ENCODE assay signal across 9 cellular contexts in genomic region chr5:138467711-138468132, GRCh38. TPM values are rescaled to one million over a fixed set of nuclear protein-coding genes. Genes with fewer than 3 reads are reported as not detected.
DNase-seq lines count a peak whose midpoint lies in the region; ATAC-seq, FAIRE-seq and TF ChIP-seq lines count a peak whose summit lies in the region.
"Had no signal": no experiment of that assay in that cellular context is flagged by ENCODE, and none has a peak within 500 bp of the region (broad histone marks: within the 10 kb centered on the region; RNA-seq: fewer than 3 reads in every experiment).

No MANE protein-coding gene starts in this region.

- peaks cover 39% of the 10 kb centered on the region for H3K4me1 ChIP-seq in CD4-positive, CD25-positive, alpha-beta regulatory T cell (ENCODE audit: control insufficient read depth, insufficient read depth, low read length, poor library complexity, severe bottlenecking)
- H3K4me1 ChIP-seq in OCI-LY7 (ENCODE audit: insufficient read depth, low read length, poor library complexity, severe bottlenecking), result peaks cover 16% of the 10 kb centered on the region
- H3K4me1 ChIP-seq in H1 (replicated peaks in 1 of 4; ENCODE audit: control insufficient read depth in 3 of 4, insufficient read depth in 4 of 4, low read length in 3 of 4), result peaks cover 2 to 11% (median 6%) of the 10 kb centered on the region in 4 experiments

- H3K23me2 ChIP-seq in H1 (ENCODE audit: low read depth, low read length), result peaks cover 19% of the 10 kb centered on the region

- no peak overlapping the region for H2BK12ac ChIP-seq in H1 (ENCODE audit: low read depth, low read length)

- no peak overlapping the region for H3K4me3 ChIP-seq in CD4-positive, CD25-positive, alpha-beta regulatory T cell (ENCODE audit: low read depth, low read length)
- H3K4me3 ChIP-seq in OCI-LY7 (ENCODE audit: low read depth, low read length, poor library complexity, severe bottlenecking) (no peak overlapping the region), H1 (ENCODE audit: extremely low read depth in 1 of 4, insufficient read depth in 2 of 4, low read depth in 3 of 4, low read length in 4 of 4) (peak overlapping the region; percentile 4 to 90 (median 56); a peak in 6 of 8 replicates)

- H3K4me1 Mint-ChIP-seq in CD4-positive, CD25-positive, alpha-beta regulatory T cell, result peaks cover 4 to 27% (median 22%) of the 10 kb centered on the region in 4 donors
- H3K4me1 Mint-ChIP-seq in osteocyte (ENCODE audit: unreplicated experiment), result peaks cover 30% of the 10 kb centered on the region

- no peak for TF ChIP-seq CTCF in OCI-LY7 (conservative IDR thresholded peaks at IDR 0.05; ENCODE audit: low read length)
- TF ChIP-seq CTCF in H1 (IDR thresholded peaks at IDR 0.05; ENCODE audit: control extremely low read depth in 1 of 3, insufficient read depth in 1 of 3, low read depth in 1 of 3, low read length in 3 of 3), result no peak
- no peak for TF ChIP-seq CTCF in osteocyte (IDR thresholded peaks at IDR 0.05)

- H3K18ac ChIP-seq in H1 (ENCODE audit: extremely low read depth, low read length), result no peak overlapping the region

- H2BK5ac ChIP-seq in H1 (ENCODE audit: low read depth, low read length), result no peak overlapping the region

- H3K36me3 ChIP-seq in CD4-positive, CD25-positive, alpha-beta regulatory T cell (ENCODE audit: control insufficient read depth, insufficient read depth, low read length), result peaks cover 7% of the 10 kb centered on the region
- no peaks in the 10 kb centered on the region for H3K36me3 ChIP-seq in OCI-LY7 (ENCODE audit: insufficient read depth, low read length)
- H3K36me3 ChIP-seq in H1 (ENCODE audit: control insufficient read depth in 2 of 4, insufficient read depth in 4 of 4, low read length in 3 of 4), result peaks cover 0 to 18% (median 4%) of the 10 kb centered on the region in 4 experiments; a peak in 5 of 8 replicates

- H3K9me3 ChIP-seq in CD4-positive, CD25-positive, alpha-beta regulatory T cell (ENCODE audit: control insufficient read depth in 2 of 2, low read length in 2 of 2), result no peaks in the 10 kb centered on the region
- no peaks in the 10 kb centered on the region for H3K9me3 ChIP-seq in OCI-LY7 (ENCODE audit: low read length)
- no peaks in the 10 kb centered on the region for H3K9me3 ChIP-seq in H1 (ENCODE audit: insufficient read depth in 2 of 2, low read depth in 1 of 2, low read length in 1 of 2)

- peaks cover 13% of the 10 kb centered on the region for H3K36me3 Mint-ChIP-seq in CD4-positive, CD25-positive, alpha-beta regulatory T cell
- H3K36me3 Mint-ChIP-seq in osteocyte (ENCODE audit: unreplicated experiment), result peaks cover 25% of the 10 kb centered on the region

- CTCF ChIA-PET in OCI-LY7 (lab: Charles Lee; ENCODE audit: unreplicated experiment), result no interaction called here
- CTCF ChIA-PET in H1 (lab: Charles Lee; ENCODE audit: partially characterized antibody), result interaction anchor here (13.5 to 24.9 kb wide), 2 partner anchors 18 to 32 kb away, joined by 215 to 532 read pairs; no protein-coding TSS in a partner anchor

- H3K27me3 ChIP-seq in CD4-positive, CD25-positive, alpha-beta regulatory T cell (ENCODE audit: control insufficient read depth, insufficient read depth, low read length), result no peaks in the 10 kb centered on the region
- peaks cover 0 to 15% (median 13%) of the 10 kb centered on the region in 4 experiments; a peak in 5 of 7 replicates for H3K27me3 ChIP-seq in H1 (replicated peaks in 1 of 4; ENCODE audit: control insufficient read depth in 3 of 4, extremely low read depth in 1 of 4, insufficient read depth in 3 of 4, low read length in 3 of 4)

- no peak overlapping the region for H3K4me2 ChIP-seq in OCI-LY7 (ENCODE audit: low read length)
- H3K4me2 ChIP-seq in H1 (ENCODE audit: insufficient read depth in 1 of 2, low read depth in 2 of 2, low read length in 2 of 2), result peak overlapping the region; percentile 10 to 37; a peak in 2 of 4 replicates

- no peak overlapping the region for H3K27ac ChIP-seq in CD4-positive, CD25-positive, alpha-beta regulatory T cell (ENCODE audit: insufficient read depth, low read length, poor library complexity, severe bottlenecking)
- H3K27ac ChIP-seq in OCI-LY7 (ENCODE audit: low read depth, low read length, poor library complexity, severe bottlenecking) (no peak overlapping the region), H1 (ENCODE audit: low read depth, low read length) (no peak overlapping the region)

- no peak for TF ChIP-seq RAD21 in H1 (IDR thresholded peaks at IDR 0.05 in 1 of 2, conservative IDR thresholded peaks at IDR 0.05 in 1 of 2; ENCODE audit: low read depth in 2 of 2, low read length in 2 of 2)

- no peak overlapping the region for H4K91ac ChIP-seq in H1 (replicated peaks; ENCODE audit: insufficient read length, low read length)

- H3K23ac ChIP-seq in H1 (ENCODE audit: insufficient read length), result no peak overlapping the region

- POLR2A ChIA-PET in OCI-LY7 (lab: Charles Lee), result no interaction called here
- POLR2A ChIA-PET in H1 (lab: Charles Lee; ENCODE audit: partially characterized antibody), result interaction anchor here (1.7 to 15.1 kb wide), 9 partner anchors 9 to 75 kb away, joined by 4 to 294 read pairs (median 51); partner anchors contain the start of genes ETF1 and REEP2

- intact Hi-C loops in OCI-LY7 (cut with micrococcal nuclease; ENCODE audit: unreplicated experiment), result no loop called here

- H3K9ac ChIP-seq in H1 (replicated peaks in 1 of 4; ENCODE audit: extremely low read depth in 1 of 4, low read depth in 3 of 4, low read length in 3 of 4), result no peak overlapping the region; a peak in 1 of 7 replicates

- no peak overlapping the region for H3K14ac ChIP-seq in H1 (ENCODE audit: insufficient read length)

- H4K5ac ChIP-seq in H1 (ENCODE audit: insufficient read length, low read depth, low read length), result no peak overlapping the region

- no peak for DNase-seq in CD4-positive, CD25-positive, alpha-beta regulatory T cell
- DNase-seq in OCI-LY7 (ENCODE audit: low spot score), result no peak
- no peak for DNase-seq in H1 (ENCODE audit: low read depth in 1 of 2, low spot score in 2 of 2)
- DNase-seq in osteocyte (ENCODE audit: extremely low spot score, unreplicated experiment), result no peak
- no peak for DNase-seq in Kasumi-1 (lab: John Stamatoyannopoulos, UW)
- no peak for DNase-seq in inferior parietal cortex (ENCODE audit: extremely low spot score)
- DNase-seq in HuH-7 (ENCODE audit: low spot score), result no peak
- DNase-seq in NCI-H146 (lab: John Stamatoyannopoulos, UW), result no peak

- no peak overlapping the region for H2AFZ ChIP-seq in OCI-LY7 (ENCODE audit: low read length)
- H2AFZ ChIP-seq in H1 (ENCODE audit: low read length), result no peak overlapping the region

- TSS peak; percentile 73 for BruUV-seq in OCI-LY7 (replicated peaks; lab: Mats Ljungman, UMichigan)

- peak overlapping the region; percentile 58 to 87 (median 75) for H3K27ac Mint-ChIP-seq in CD4-positive, CD25-positive, alpha-beta regulatory T cell
- peak overlapping the region; percentile 79 for H3K27ac Mint-ChIP-seq in osteocyte (ENCODE audit: unreplicated experiment)

- H3K56ac ChIP-seq in H1 (replicated peaks; ENCODE audit: insufficient read length, low read depth, low read length), result no peak overlapping the region

- no peak overlapping the region for H2BK20ac ChIP-seq in H1 (ENCODE audit: low read length)

- peak overlapping the region; percentile 86 to 99 (median 90) for H3K4me3 Mint-ChIP-seq in CD4-positive, CD25-positive, alpha-beta regulatory T cell
- peak overlapping the region; percentile 83 for H3K4me3 Mint-ChIP-seq in osteocyte (ENCODE audit: unreplicated experiment)

- H2BK120ac ChIP-seq in H1 (replicated peaks; ENCODE audit: low read depth, low read length), result no peak overlapping the region

- H4K8ac ChIP-seq in H1 (ENCODE audit: extremely low read depth, insufficient read depth, low read length), result no peak overlapping the region; the same call in 1 of the 2 replicates

- H3K9me3 Mint-ChIP-seq in CD4-positive, CD25-positive, alpha-beta regulatory T cell, result peaks cover 0 to 3% (median 0%) of the 10 kb centered on the region in 7 donors
- H3K9me3 Mint-ChIP-seq in osteocyte (ENCODE audit: unreplicated experiment), result no peaks in the 10 kb centered on the region

- 88% methylated on average over 10 of the region's 14 CpGs; no CpG with 5 or more reads in 1 of the 2 experiments for WGBS in H1 (ENCODE audit: extremely low coverage in 1 of 2, insufficient coverage in 1 of 2, insufficient read length in 1 of 2, insufficient replicate concordance in 2 of 2, low coverage in 1 of 2, low lambda C conversion rate in 2 of 2, missing lambda C conversion rate in 1 of 2), 2 experiments

- H2BK15ac ChIP-seq in H1 (ENCODE audit: low read length), result no peak overlapping the region

- no peaks in the 10 kb centered on the region for H3K79me2 ChIP-seq in OCI-LY7 (ENCODE audit: insufficient read depth, low read depth, low read length)
- peaks cover 0 to 4% of the 10 kb centered on the region in 2 experiments; a peak in 1 of 4 replicates for H3K79me2 ChIP-seq in H1 (ENCODE audit: control insufficient read depth in 1 of 2, insufficient read depth in 2 of 2, low read length in 2 of 2)

- no peak for FAIRE-seq in H1 (lab: Jason Lieb, UNC)
- FAIRE-seq: endometrium had no signal

- no peak overlapping the region for H2AK5ac ChIP-seq in H1 (ENCODE audit: low read depth, low read length)

- no peak for TF ChIP-seq EP300 in H1 (IDR thresholded peaks at IDR 0.05; ENCODE audit: borderline replicate concordance in 1 of 2, low read depth in 2 of 2, low read length in 2 of 2)

- H3K27me3 Mint-ChIP-seq in CD4-positive, CD25-positive, alpha-beta regulatory T cell, result no peaks in the 10 kb centered on the region
- H3K27me3 Mint-ChIP-seq in osteocyte (ENCODE audit: unreplicated experiment), result no peaks in the 10 kb centered on the region

- H3K9me2 ChIP-seq in OCI-LY7 (ENCODE audit: insufficient read depth, low read length), result no peaks in the 10 kb centered on the region

- H3K4ac ChIP-seq in H1 (replicated peaks; ENCODE audit: insufficient read length, low read depth, low read length), result no peak overlapping the region

- H4K20me1 ChIP-seq in OCI-LY7 (ENCODE audit: insufficient read depth, low read length) (no peaks in the 10 kb centered on the region), H1 (replicated peaks in 1 of 2; ENCODE audit: control insufficient read depth in 1 of 2, insufficient read depth in 2 of 2, low read length in 2 of 2) (peaks cover 11 to 16% of the 10 kb centered on the region in 2 experiments)

- TF ChIP-seq POLR2A in H1 (IDR thresholded peaks at IDR 0.05; ENCODE audit: control extremely low read depth in 1 of 2, low read depth in 2 of 2, low read length in 2 of 2), result no peak; a peak in 2 of 3 replicates

- no peak for ATAC-seq in CD4-positive, CD25-positive, alpha-beta regulatory T cell (ENCODE audit: low read depth in 2 of 2)

- H3K79me1 ChIP-seq in H1 (ENCODE audit: low read depth, low read length), result no peaks in the 10 kb centered on the region; the same call in 1 of the 2 replicates

RNA-seq across cellular contexts. Expression of gene EGR1, which starts 2.4 kb away (rescaled TPM):
- 19.0 TPM for total RNA-seq in CD4-positive, CD25-positive, alpha-beta regulatory T cell
- polyA plus RNA-seq in CD4-positive, CD25-positive, alpha-beta regulatory T cell, result 1 to 10 TPM in 2 of 4 donors, under 1 TPM in 2; 0.38 to 1.1 (median 0.84) TPM
- 0.10 and 0.13 TPM in 2 replicates for total RNA-seq in OCI-LY7 (2014; rRNA removed; shearing (Covaris generic))
- total RNA-seq in OCI-LY7 (2022) (0.79 and 1.1 TPM in 2 replicates), osteocyte (219 and 415 TPM in 2 replicates)
- total RNA-seq in H1 (2021; fragmentation: NEBNext Ultra II Directional; extraction: Animal tissue kit (Norgen Biotek cat#: 25700)), result 35.5 and 39.6 TPM in 2 replicates
- 16.2 and 36.0 TPM in 2 replicates for polyA plus RNA-seq in H1 (2011; rRNA removed)
- 10.2 TPM for polyA plus RNA-seq in H1 (2011; cell fraction: cytosol; rRNA removed)
- 69.1 TPM for polyA plus RNA-seq in H1 (2011; cell fraction: nucleus; rRNA removed)
- polyA plus RNA-seq in H1 (2012, experiment 1 of 2), result 43.9 to 75.3 TPM (median 58.9 TPM) in 4 replicates
- polyA plus RNA-seq in H1 (2012, experiment 2 of 2), result 61.0 TPM
- polyA plus RNA-seq in H1 (2013, experiment 1 of 2), result 5.5 TPM
- 5.1 TPM for polyA plus RNA-seq in H1 (2013, experiment 2 of 2)
- polyA minus RNA-seq in H1 (2011; rRNA and poly(A)+ RNA removed), result 7.8 and 16.3 TPM in 2 replicates
- polyA minus RNA-seq in H1 (2011; cell fraction: cytosol; rRNA and poly(A)+ RNA removed), result 22.8 TPM
- 79.4 TPM for polyA minus RNA-seq in H1 (2011; cell fraction: nucleus; rRNA and poly(A)+ RNA removed)

RNA-seq across cellular contexts. Expression of gene REEP2, which starts 28.9 kb away (rescaled TPM):
- total RNA-seq in CD4-positive, CD25-positive, alpha-beta regulatory T cell, result not detected
- under 1 TPM in 2 of 4 donors, not detected in 2; 0.21 to 0.52 TPM for polyA plus RNA-seq in CD4-positive, CD25-positive, alpha-beta regulatory T cell
- total RNA-seq in OCI-LY7 (2014; rRNA removed; shearing (Covaris generic)), result 3.9 and 5.4 TPM in 2 replicates
- total RNA-seq in OCI-LY7 (2022) (5.1 and 6.5 TPM in 2 replicates), osteocyte (15.4 and 18.3 TPM in 2 replicates)
- 40.2 and 41.4 TPM in 2 replicates for total RNA-seq in H1 (2021; fragmentation: NEBNext Ultra II Directional; extraction: Animal tissue kit (Norgen Biotek cat#: 25700))
- 26.5 and 44.7 TPM in 2 replicates for polyA plus RNA-seq in H1 (2011; rRNA removed)
- polyA plus RNA-seq in H1 (2011; cell fraction: cytosol; rRNA removed), result 38.9 TPM
- 64.2 TPM for polyA plus RNA-seq in H1 (2011; cell fraction: nucleus; rRNA removed)
- polyA plus RNA-seq in H1 (2012, experiment 1 of 2), result 29.7 to 48.4 TPM (median 41.9 TPM) in 4 replicates
- polyA plus RNA-seq in H1 (2012, experiment 2 of 2), result 34.3 TPM
- 29.8 TPM for polyA plus RNA-seq in H1 (2013, experiment 1 of 2)
- 32.6 TPM for polyA plus RNA-seq in H1 (2013, experiment 2 of 2)
- 39.8 and 60.9 TPM in 2 replicates for polyA minus RNA-seq in H1 (2011; rRNA and poly(A)+ RNA removed)
- polyA minus RNA-seq in H1 (2011; cell fraction: cytosol; rRNA and poly(A)+ RNA removed), result 26.1 TPM
- polyA minus RNA-seq in H1 (2011; cell fraction: nucleus; rRNA and poly(A)+ RNA removed), result 15.0 TPM

Comparison
In these comparisons a context has a peak if more than half of its experiments do, and no peak if none do; other contexts are left out.
1. H3K4me3 ChIP-seq: peak in H1 (4 of 4); none in CD4-positive, CD25-positive, alpha-beta regulatory T cell (single experiment) and OCI-LY7 (single experiment).